Comparison of ENCODE assay signal across 8 cellular contexts in the genomic region with DNA sequence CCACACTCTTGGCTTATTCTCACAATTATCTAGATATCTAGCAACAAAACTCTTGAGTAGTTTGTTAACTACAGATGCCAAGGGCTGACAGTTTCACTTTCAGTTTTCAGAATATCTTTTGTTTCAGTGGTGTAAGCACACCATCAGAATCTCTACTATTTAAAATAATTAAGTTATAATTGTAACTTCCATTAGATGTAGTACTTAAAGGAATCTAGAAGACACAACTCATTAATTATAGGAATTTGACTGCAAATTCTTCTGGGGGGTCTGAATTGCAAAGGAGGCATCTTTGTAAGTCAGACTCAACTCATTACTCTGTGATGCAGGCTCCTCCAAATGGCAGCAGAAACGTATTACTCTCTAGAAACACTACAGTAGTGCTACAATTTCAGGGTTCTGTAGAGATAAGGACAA. TPM values are rescaled to one million over a fixed set of nuclear protein-coding genes. Genes with fewer than 3 reads are reported as not detected.
DNase-seq lines count a peak whose midpoint lies in the region; ATAC-seq, FAIRE-seq and TF ChIP-seq lines count a peak whose summit lies in the region.

No MANE protein-coding gene starts in this region.

- H3K4me1 ChIP-seq in body of pancreas (no peaks in the 10 kb centered on the region), kidney (ENCODE audit: control insufficient read depth in 1 of 2, insufficient read depth in 1 of 2, low read depth in 1 of 2, low read length in 2 of 2) (peaks cover 0 to 2% of the 10 kb centered on the region in 2 donors), subcutaneous abdominal adipose tissue (ENCODE audit: control insufficient read depth in 5 of 5, insufficient read depth in 5 of 5, low read length in 5 of 5) (peaks cover 3 to 15% (median 13%) of the 10 kb centered on the region in 5 donors)

- 0 to 5% methylated on average over 1 of the region's 1 CpG for WGBS in body of pancreas, 2 donors

- H3K27ac ChIP-seq in body of pancreas (peak overlapping the region in 3 of 4 donors; percentile 11 to 64 (median 26)), kidney (ENCODE audit: low read depth in 2 of 2, low read length in 2 of 2) (peak overlapping the region; percentile 8 to 43), subcutaneous abdominal adipose tissue (ENCODE audit: low read depth, low read length) (peak overlapping the region; percentile 47)

- H3K36me3 ChIP-seq in body of pancreas (replicated peaks in 1 of 2; ENCODE audit: insufficient read depth in 1 of 2, low read depth in 2 of 2) (no peaks in the 10 kb centered on the region), kidney (ENCODE audit: control insufficient read depth in 1 of 2, insufficient read depth in 2 of 2, low read length in 2 of 2) (no peaks in the 10 kb centered on the region), subcutaneous abdominal adipose tissue (ENCODE audit: control insufficient read depth in 5 of 5, insufficient read depth in 5 of 5, low read length in 5 of 5) (no peaks in the 10 kb centered on the region)

- no peak for FAIRE-seq in kidney (lab: Jason Lieb, UNC)

- intact Hi-C loops in body of pancreas (cut with DNase I): no loop called here
- intact Hi-C loops in kidney (cut with DNase I): no loop called here

- H3K9me3 ChIP-seq in body of pancreas: no peaks in the 10 kb centered on the region
- no peaks in the 10 kb centered on the region for H3K9me3 ChIP-seq in kidney (ENCODE audit: control insufficient read depth in 1 of 2, low read length in 2 of 2)
- H3K9me3 ChIP-seq in subcutaneous abdominal adipose tissue (ENCODE audit: control insufficient read depth in 5 of 5, low read length in 5 of 5): no peaks in the 10 kb centered on the region

- TF ChIP-seq CTCF in body of pancreas (IDR thresholded peaks at IDR 0.05): peak in 1 of 7 experiments; percentile 23
- no peak for TF ChIP-seq CTCF in kidney (IDR thresholded peaks at IDR 0.05; ENCODE audit: borderline replicate concordance, extremely low read depth, insufficient read depth)

- H3K4me3 ChIP-seq in body of pancreas (no peak overlapping the region), kidney (ENCODE audit: low read length in 2 of 2) (peak overlapping the region; percentile 48 to 62), subcutaneous abdominal adipose tissue (ENCODE audit: low read depth in 1 of 5, low read length in 5 of 5) (peak overlapping the region; percentile 35 to 60 (median 54))

- DNase-seq in NCI-H345 (lab: John Stamatoyannopoulos, UW) (peak; percentile 7), NCI-H345 treated with DMSO at 0.1 percent for 48 hours (lab: John Stamatoyannopoulos, UW; ENCODE audit: unreplicated experiment) (no peak), NCI-H526 (lab: John Stamatoyannopoulos, UW) (peak; percentile 66 to 77), body of pancreas (peak in 1 of 4 donors; percentile 11), kidney (no peak)

- no peak for TF ChIP-seq POLR2A in body of pancreas (IDR thresholded peaks at IDR 0.05)

- ATAC-seq in GM21737 (IDR thresholded peaks at IDR 0.05; ENCODE audit: unreplicated experiment) (peak; percentile 71), body of pancreas (peak; percentile 68), HG03521 (IDR thresholded peaks at IDR 0.05; ENCODE audit: unreplicated experiment) (no peak)

- H3K9ac ChIP-seq in kidney (ENCODE audit: low read length in 2 of 2) (peak overlapping the region in 1 of 2 donors; percentile 17), subcutaneous abdominal adipose tissue (ENCODE audit: low read length in 5 of 5) (peak overlapping the region in 4 of 5 donors; percentile 6 to 66 (median 60))

- H3K27me3 ChIP-seq in body of pancreas: no peaks in the 10 kb centered on the region
- H3K27me3 ChIP-seq in subcutaneous abdominal adipose tissue (ENCODE audit: control insufficient read depth in 5 of 5, insufficient read depth in 4 of 5, low read length in 5 of 5): no peaks in the 10 kb centered on the region

RNA-seq across cellular contexts. Expression of gene USPL1, which starts 44.9 kb away (rescaled TPM):
- total RNA-seq in body of pancreas (10 to 100 TPM; 10.9 to 14.5 TPM), kidney (18.4 TPM)
- 6.3 TPM for polyA plus RNA-seq in kidney (ENCODE audit: insufficient read depth, low read depth, low replicate concordance)

Comparison
In these comparisons a context has a peak if more than half of its experiments do, and no peak if none do; other contexts are left out.
1. DNase-seq: peak in NCI-H345 (single experiment) and NCI-H526 (2 of 2); none in NCI-H345 treated with DMSO at 0.1 percent for 48 hours (single experiment) and kidney (single experiment).
2. H3K4me3 ChIP-seq: peak in kidney (2 of 2) and subcutaneous abdominal adipose tissue (5 of 5); none in body of pancreas (0 of 2).
3. Peak in every context shown above with its lines, with median percentiles within 50 percentile points of each other: H3K27ac ChIP-seq.